22 cellular contexts compared by ENCODE assay signal in genomic region chr11:14566331-14567063, GRCh38. TPM values are rescaled to one million over a fixed set of nuclear protein-coding genes. Genes with fewer than 3 reads are reported as not detected.
DNase-seq lines count a peak whose midpoint lies in the region; ATAC-seq and TF ChIP-seq lines count a peak whose summit lies in the region.
"Had no signal": no experiment of that assay in that cellular context is flagged by ENCODE, and none has a peak within 500 bp of the region (broad histone marks: within the 10 kb centered on the region; RNA-seq: fewer than 3 reads in every experiment).

No MANE protein-coding gene starts in this region.

- no peak for ATAC-seq in stimulated activated naive CD8-positive, alpha-beta T cell treated with anti-CD3 and anti-CD28 coated beads, Interleukin-15, Interleukin-2, amounts not matched to agents 100 U/mL and 50 U/mL, for 24 hours
- no peak for ATAC-seq in GM18858 (IDR thresholded peaks at IDR 0.05; ENCODE audit: unreplicated experiment)
- ATAC-seq: activated CD4-positive, CD25-positive, alpha-beta regulatory T cell treated with anti-CD3 and anti-CD28 coated beads, Interleukin-2, amount 50 U/mL, for 24 hours; gastrocnemius medialis; PC-3 had no signal

- WGBS in liver: 45% methylated on average over 3 of the region's 3 CpGs

- peak overlapping the region; percentile 36 for H3K27ac Mint-ChIP-seq in stimulated activated naive CD8-positive, alpha-beta T cell treated with anti-CD3 and anti-CD28 coated beads, Interleukin-15, Interleukin-2, amounts not matched to agents 100 ng/mL and 50 ng/mL, for 24 hours
- H3K27ac Mint-ChIP-seq: activated T-helper 1 cell treated with anti-CD3 and anti-CD28 coated beads, Interleukin-12 subunit alpha, Interleukin-12 subunit beta, Interleukin-2, Interleukin-4 antibody, amounts not matched to agents 30 ng/mL and 10 ng/mL and 1 ng/mL, durations not matched to agents 14 hours and 24 hours and 36 hours; neural progenitor cell had no signal

- H3K27ac ChIP-seq in liver (ENCODE audit: low read depth in 1 of 2, low read length in 2 of 2): peak overlapping the region; percentile 49 to 53
- H3K27ac ChIP-seq: gastrocnemius medialis, neural progenitor cell had no signal

- peaks cover 62% of the 10 kb centered on the region for H3K36me3 Mint-ChIP-seq in stimulated activated naive CD8-positive, alpha-beta T cell treated with anti-CD3 and anti-CD28 coated beads, Interleukin-15, Interleukin-2, amounts not matched to agents 100 ng/mL and 50 ng/mL, for 24 hours (ENCODE audit: low read depth)

- H3K4me1 Mint-ChIP-seq in stimulated activated naive CD8-positive, alpha-beta T cell treated with anti-CD3 and anti-CD28 coated beads, Interleukin-15, Interleukin-2, amounts not matched to agents 100 ng/mL and 50 ng/mL, for 24 hours (ENCODE audit: low read depth): peaks cover 47% of the 10 kb centered on the region

- no peaks in the 10 kb centered on the region for H3K9me3 ChIP-seq in liver (ENCODE audit: control insufficient read depth in 4 of 4, low read length in 3 of 4)
- H3K9me3 ChIP-seq: gastrocnemius medialis had no signal

- H3K9me3 Mint-ChIP-seq in stimulated activated naive CD8-positive, alpha-beta T cell treated with anti-CD3 and anti-CD28 coated beads, Interleukin-15, Interleukin-2, amounts not matched to agents 100 ng/mL and 50 ng/mL, for 24 hours: peaks cover 15% of the 10 kb centered on the region

- H3K27me3 ChIP-seq in liver (ENCODE audit: control insufficient read depth in 4 of 4, insufficient read depth in 4 of 4, low read length in 3 of 4): no peaks in the 10 kb centered on the region
- H3K27me3 ChIP-seq: gastrocnemius medialis, neural progenitor cell had no signal

- no peak for TF ChIP-seq CTCF in liver (IDR thresholded peaks at IDR 0.05; ENCODE audit: low read depth, low read length, missing input control)

- no peaks in the 10 kb centered on the region for H3K27me3 Mint-ChIP-seq in stimulated activated naive CD8-positive, alpha-beta T cell treated with anti-CD3 and anti-CD28 coated beads, Interleukin-15, Interleukin-2, amounts not matched to agents 100 ng/mL and 50 ng/mL, for 24 hours

- no peak overlapping the region for H3K4me3 Mint-ChIP-seq in stimulated activated naive CD8-positive, alpha-beta T cell treated with anti-CD3 and anti-CD28 coated beads, Interleukin-15, Interleukin-2, amounts not matched to agents 100 ng/mL and 50 ng/mL, for 24 hours
- H3K4me3 Mint-ChIP-seq: activated T-helper 1 cell treated with anti-CD3 and anti-CD28 coated beads, Interleukin-12 subunit alpha, Interleukin-12 subunit beta, Interleukin-2, Interleukin-4 antibody, amounts not matched to agents 30 ng/mL and 10 ng/mL and 1 ng/mL, durations not matched to agents 14 hours and 24 hours and 36 hours; neural progenitor cell had no signal

- H3K36me3 ChIP-seq in liver (ENCODE audit: control insufficient read depth in 4 of 4, insufficient read depth in 3 of 4, low read depth in 1 of 4, low read length in 3 of 4): no peaks in the 10 kb centered on the region
- H3K36me3 ChIP-seq: gastrocnemius medialis, neural progenitor cell had no signal

- H3K4me3 ChIP-seq in liver (ENCODE audit: low read depth in 1 of 3, low read length in 3 of 3): no peak overlapping the region
- H3K4me3 ChIP-seq: gastrocnemius medialis, neural progenitor cell had no signal

- peak; percentile 12 to 38 for TF ChIP-seq RAD21 in liver (IDR thresholded peaks at IDR 0.05)

- H3K9ac ChIP-seq in liver (ENCODE audit: low read depth in 1 of 2, low read length in 2 of 2): no peak overlapping the region
- H3K9ac ChIP-seq: neural progenitor cell had no signal

- DNase-seq in stimulated activated naive CD8-positive, alpha-beta T cell treated with anti-CD3 and anti-CD28 coated beads, Interleukin-15, Interleukin-2, amounts not matched to agents 100 U/mL and 50 U/mL, for 24 hours: no peak
- DNase-seq in RPMI8226 (peak; percentile 45), NCI-H146 treated with DMSO at 0.1 percent for 48 hours (lab: John Stamatoyannopoulos, UW; ENCODE audit: unreplicated experiment) (no peak), NCI-H446 treated with DMSO at 0.1 percent for 48 hours (lab: John Stamatoyannopoulos, UW) (no peak)
- DNase-seq: anterior cingulate cortex; central memory CD4-positive, alpha-beta T cell; COR-L47; gastrocnemius medialis; KBM-7; midbrain; MV-4-11; NCI-H2029 treated with DMSO at 0.1 percent for 48 hours; NCI-H526; PC-3; SIG-M5; stimulated activated CD8-positive, alpha-beta memory T cell treated with anti-CD3 and anti-CD28 coated beads, Interleukin-4, amount 100 ng/mL, for 48 hours had no signal

- peaks cover 6 to 16% (median 10%) of the 10 kb centered on the region in 4 donors for H3K4me1 ChIP-seq in liver (ENCODE audit: control insufficient read depth in 4 of 4, insufficient read depth in 4 of 4, low read length in 3 of 4)
- H3K4me1 ChIP-seq: gastrocnemius medialis had no signal

TF ChIP-seq in liver, 16 proteins besides CTCF, POLR2A, EP300 and RAD21:
- TF ChIP-seq SP1 (IDR thresholded peaks at IDR 0.05) (peak; percentile 47), YY1 (IDR thresholded peaks at IDR 0.05) (peak; percentile 72), NR2F2 (IDR thresholded peaks at IDR 0.05) (no peak), FOXA2 (IDR thresholded peaks at IDR 0.05) (peak; percentile 40), HNF4A (conservative IDR thresholded peaks at IDR 0.05) (peak; percentile 34 to 65), HNF4G (IDR thresholded peaks at IDR 0.05) (no peak)
TF ChIP-seq in liver: peak in this region for 4.

RNA-seq across cellular contexts. Expression of gene PSMA1, which starts 46.3 kb away (rescaled TPM):
- 10 to 100 TPM; 76.5 to 84.5 TPM for total RNA-seq in liver
- polyA plus RNA-seq in liver: 100 to 1,000 TPM in 1 of 2 donors, 10 to 100 TPM in 1; 84.9 to 191 TPM
